ENCODE assay signal across 8 cellular contexts in the genomic region with DNA sequence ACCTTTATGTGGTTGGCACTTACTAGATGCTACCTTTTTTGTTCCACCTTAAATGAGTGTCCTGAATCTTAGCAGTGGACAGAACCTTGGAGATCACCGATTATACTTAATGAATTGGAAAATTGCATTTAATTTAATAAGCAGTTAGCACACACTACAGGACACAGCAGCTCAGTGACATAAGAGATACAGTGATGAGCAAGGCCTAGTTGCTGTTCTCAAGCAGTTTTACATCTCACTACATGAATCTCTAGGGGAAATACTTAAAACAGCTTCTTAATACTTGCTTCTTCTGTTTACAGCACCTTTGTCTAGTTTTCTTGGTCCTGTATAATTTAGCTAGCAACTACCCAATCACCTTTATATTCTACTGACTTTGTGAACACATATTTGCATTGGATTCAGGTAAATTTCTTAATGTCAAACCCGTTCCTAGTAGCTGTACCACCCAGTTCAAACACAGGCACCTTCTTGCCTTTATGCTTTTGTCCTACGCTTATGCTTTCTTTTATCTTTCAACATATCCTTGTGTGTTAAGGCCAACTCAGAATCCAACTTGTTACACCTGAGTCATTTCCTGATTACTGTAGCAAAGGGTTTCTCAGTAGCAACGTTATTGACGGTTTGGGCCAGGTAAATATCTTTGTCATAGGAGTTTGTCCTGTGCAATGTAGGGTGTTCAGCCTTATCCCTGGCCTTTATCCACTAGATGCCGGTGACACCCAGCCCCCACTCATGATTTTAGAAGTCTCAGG. TPM values are rescaled to one million over a fixed set of nuclear protein-coding genes. Genes with fewer than 3 reads are reported as not detected.
A peak's percentile ranks its signal among the peaks of the same experiment; 100 is the strongest.
DNase-seq lines count a peak whose midpoint lies in the region; ATAC-seq and TF ChIP-seq lines count a peak whose summit lies in the region.

No MANE protein-coding gene starts in this region.

- intact Hi-C loops in left ventricle myocardium inferior (cut with micrococcal nuclease) (no loop called here), Right ventricle myocardium superior (cut with DNase I) (no loop called here), testis (cut with DNase I; ENCODE audit: low total_unique reads) (no loop called here)

- H3K9me3 ChIP-seq in left ventricle myocardium inferior (replicated peaks) (peaks cover under 1% of the 10 kb centered on the region), adipocyte (ENCODE audit: control insufficient read depth, low read length) (no peaks in the 10 kb centered on the region), lung (ENCODE audit: control insufficient read depth in 2 of 2, insufficient read depth in 1 of 2, low read length in 1 of 2) (no peaks in the 10 kb centered on the region), testis (no peaks in the 10 kb centered on the region)

- DNase-seq in left ventricle myocardium inferior (no peak), Right ventricle myocardium superior (no peak), adipocyte (ENCODE audit: low read depth) (no peak), lung (ENCODE audit: low spot score) (no peak), ureter (ENCODE audit: low spot score) (no peak), C1 segment of cervical spinal cord (lab: John Stamatoyannopoulos, UW) (no peak), testis (no peak)

- 32 to 44% methylated on average over 6 of the region's 6 CpGs for WGBS in lung, 2 donors
- WGBS in testis, 2 donors: 43 to 46% methylated on average over 6 of the region's 6 CpGs

- H3K27ac ChIP-seq in left ventricle myocardium inferior (replicated peaks) (peak overlapping the region; percentile 50), lung (ENCODE audit: low read depth in 1 of 2, low read length in 1 of 2) (peak overlapping the region; percentile 14 to 30), testis (peak overlapping the region in 1 of 2 donors; percentile 9)

- H3K4me3 ChIP-seq in left ventricle myocardium inferior (peak overlapping the region; percentile 93), adipocyte (ENCODE audit: low read length) (peak overlapping the region; percentile 95), lung (no peak overlapping the region), testis (no peak overlapping the region)

- TF ChIP-seq CTCF in left ventricle myocardium inferior (IDR thresholded peaks at IDR 0.05; ENCODE audit: borderline replicate concordance): no peak
- no peak for TF ChIP-seq CTCF in lung (IDR thresholded peaks at IDR 0.05; ENCODE audit: control extremely low read depth, extremely low read depth)
- no peak for TF ChIP-seq CTCF in testis (IDR thresholded peaks at IDR 0.05)

- H3K4me1 ChIP-seq in left ventricle myocardium inferior (peaks cover 83% of the 10 kb centered on the region), adipocyte (ENCODE audit: control insufficient read depth, insufficient read depth, low read length) (peaks cover 29% of the 10 kb centered on the region), lung (ENCODE audit: control insufficient read depth in 2 of 2, insufficient read depth in 2 of 2, low read length in 2 of 2) (peaks cover 1 to 29% of the 10 kb centered on the region in 2 donors), testis (peaks cover 21% of the 10 kb centered on the region)

- H3K27me3 ChIP-seq in left ventricle myocardium inferior (ENCODE audit: low read depth): no peaks in the 10 kb centered on the region
- H3K27me3 ChIP-seq in adipocyte (replicated peaks; ENCODE audit: control insufficient read depth, insufficient read depth, low read length): no peaks in the 10 kb centered on the region
- H3K27me3 ChIP-seq in lung (ENCODE audit: control insufficient read depth, insufficient read depth): no peaks in the 10 kb centered on the region
- H3K27me3 ChIP-seq in testis: no peaks in the 10 kb centered on the region

- no peak for ATAC-seq in Right ventricle myocardium superior (ENCODE audit: poor library complexity)
- ATAC-seq in lung (ENCODE audit: insufficient read depth, low FRiP score): no peak
- ATAC-seq in GM18505 (IDR thresholded peaks at IDR 0.05; ENCODE audit: unreplicated experiment): no peak

- H3K36me3 ChIP-seq in left ventricle myocardium inferior (no peaks in the 10 kb centered on the region), adipocyte (ENCODE audit: control insufficient read depth, insufficient read depth, low read length, severe bottlenecking) (no peaks in the 10 kb centered on the region), lung (ENCODE audit: control insufficient read depth in 2 of 2, insufficient read depth in 2 of 2, low read length in 2 of 2) (no peaks in the 10 kb centered on the region), testis (ENCODE audit: low read depth, missing control alignments) (no peaks in the 10 kb centered on the region)

- H3K9ac ChIP-seq in adipocyte (ENCODE audit: low read length): peak overlapping the region; percentile 95

- TF ChIP-seq POLR2A in testis (IDR thresholded peaks at IDR 0.05): no peak
- TF ChIP-seq POLR2A in GM18505 (IDR thresholded peaks at IDR 0.05; ENCODE audit: borderline replicate concordance, extremely low read depth, insufficient read depth, insufficient read length): no peak

RNA-seq across cellular contexts. Expression of a gene that starts 1.8 kb away (rescaled TPM):
- total RNA-seq in left ventricle myocardium inferior (21.3 TPM), Right ventricle myocardium superior (18.0 TPM), lung (10 to 100 TPM; 25.4 to 76.8 TPM), ureter (25.0 TPM), testis (10 to 100 TPM; 40.6 to 40.9 TPM)
- polyA plus RNA-seq in lung (10 to 100 TPM; 11.9 to 15.5 TPM), testis (ENCODE audit: insufficient read depth, low read depth, low replicate concordance) (23.7 TPM)

RNA-seq across cellular contexts. Expression of a gene that starts 28.6 kb away (rescaled TPM):
- total RNA-seq in left ventricle myocardium inferior (173 TPM), Right ventricle myocardium superior (139 TPM), lung (10 to 100 TPM; 16.6 to 31.9 TPM), ureter (20.7 TPM), testis (10 to 100 TPM; 16.2 to 28.5 TPM)
- polyA plus RNA-seq in lung (10 to 100 TPM; 11.5 to 49.2 TPM), testis (ENCODE audit: insufficient read depth, low read depth, low replicate concordance) (14.0 TPM)

Comparison
In these comparisons a context has a peak if more than half of its experiments do, and no peak if none do; other contexts are left out.
1. H3K4me3 ChIP-seq: peak in left ventricle myocardium inferior (single experiment) and adipocyte (single experiment); none in lung (single experiment) and testis (0 of 2).